ENCODE assay signal across 29 cellular contexts in genomic region chr11:57200937-57201336, GRCh38. TPM values are rescaled to one million over a fixed set of nuclear protein-coding genes. Genes with fewer than 3 reads are reported as not detected.
A peak's percentile ranks its signal among the peaks of the same experiment; 100 is the strongest.
DNase-seq lines count a peak whose midpoint lies in the region; ATAC-seq, FAIRE-seq and TF ChIP-seq lines count a peak whose summit lies in the region.
"Had no signal": no experiment of that assay in that cellular context is flagged by ENCODE, and none has a peak within 500 bp of the region (broad histone marks: within the 10 kb centered on the region; RNA-seq: fewer than 3 reads in every experiment).

No MANE protein-coding gene starts in this region.

- TF ChIP-seq EP300 in HepG2 (IDR thresholded peaks at IDR 0.05; ENCODE audit: low read depth in 2 of 2, low read length in 2 of 2), result no peak
- TF ChIP-seq EP300 in HepG2 (CRISPR knock-in tag; IDR thresholded peaks at IDR 0.05; ENCODE audit: borderline replicate concordance), result no peak

- TF ChIP-seq RAD21 in liver (IDR thresholded peaks at IDR 0.05) (peak in 1 of 2 donors; percentile 5), HepG2 (CRISPR knock-in tag; IDR thresholded peaks at IDR 0.05) (no peak)

- no peak for TF ChIP-seq CTCF in liver (IDR thresholded peaks at IDR 0.05; ENCODE audit: low read depth, low read length, missing input control)
- TF ChIP-seq CTCF in HepG2 (CRISPR knock-in tag; IDR thresholded peaks at IDR 0.05), result no peak
- TF ChIP-seq CTCF in gastrocnemius medialis (IDR thresholded peaks at IDR 0.05 in 4 of 5, conservative IDR thresholded peaks at IDR 0.05 in 1 of 5), result no peak

- in situ Hi-C loops in HepG2 (cut with HindIII; ENCODE audit: extremely low pct_ligation_motif_present, low pct_unique_long_range_greater_than_20kb) (no loop called here), gastrocnemius medialis (cut with MboI; ENCODE audit: low sequenced_read_pairs in 4 of 4) (no loop called here)

- TF ChIP-seq POLR2A in HepG2 (IDR thresholded peaks at IDR 0.05; ENCODE audit: insufficient read depth in 1 of 2, low read depth in 2 of 2, low read length in 2 of 2) (no peak), gastrocnemius medialis (IDR thresholded peaks at IDR 0.05) (no peak)

- no peaks in the 10 kb centered on the region for H3K79me2 ChIP-seq in HepG2 (ENCODE audit: insufficient read depth, low read length)

- H3K4me3 ChIP-seq in liver (ENCODE audit: low read depth in 1 of 3, low read length in 3 of 3), result no peak overlapping the region
- no peak overlapping the region for H3K4me3 ChIP-seq in HepG2 (replicated peaks in 1 of 3; ENCODE audit: insufficient read depth in 1 of 3, low read depth in 2 of 3, low read length in 3 of 3)
- H3K4me3 ChIP-seq in gastrocnemius medialis, result no peak overlapping the region
- H3K4me3 ChIP-seq: GM23248, HAP-1 had no signal

- H4K20me1 ChIP-seq in HepG2 (ENCODE audit: insufficient read depth, low read length), result no peaks in the 10 kb centered on the region

- no peak overlapping the region for H3K4me2 ChIP-seq in HepG2 (ENCODE audit: low read depth, low read length)

- H3K9ac ChIP-seq in liver (ENCODE audit: low read depth in 1 of 2, low read length in 2 of 2), result no peak overlapping the region
- no peak overlapping the region for H3K9ac ChIP-seq in HepG2 (ENCODE audit: insufficient read depth, low read depth, low read length)
- H3K9ac ChIP-seq: GM23248 had no signal

- H2AFZ ChIP-seq in HepG2 (ENCODE audit: low read length), result no peak overlapping the region
- H2AFZ ChIP-seq: GM23248 had no signal

- H3K27ac ChIP-seq in liver (ENCODE audit: low read depth in 1 of 2, low read length in 2 of 2), result no peak overlapping the region
- H3K27ac ChIP-seq in HepG2 (ENCODE audit: extremely low read length, insufficient read depth, low read length), result no peak overlapping the region
- H3K27ac ChIP-seq in gastrocnemius medialis, result peak overlapping the region; percentile 33 to 58 (median 42)
- H3K27ac ChIP-seq: GM23248, HL-60 had no signal

- CTCF ChIA-PET in HepG2 (lab: Yijun Ruan, JAX; ENCODE audit: low intra/inter-chr PET ratio, low total read pairs), result no interaction called here

- no peaks in the 10 kb centered on the region for H3K9me3 ChIP-seq in liver (ENCODE audit: control insufficient read depth in 4 of 4, low read length in 3 of 4)
- H3K9me3 ChIP-seq in HepG2 (ENCODE audit: low read length), result no peaks in the 10 kb centered on the region
- H3K9me3 ChIP-seq in gastrocnemius medialis, result no peaks in the 10 kb centered on the region
- H3K9me3 ChIP-seq: HAP-1 had no signal

- no peak for DNase-seq in HepG2 (ENCODE audit: low spot score)
- DNase-seq in left lobe of liver (ENCODE audit: low spot score), result no peak
- DNase-seq in gastrocnemius medialis, result no peak
- no peak for DNase-seq in activated CD8-positive, alpha-beta memory T cell treated with anti-CD3 and anti-CD28 coated beads, Interleukin-2, amount 50 U/mL, for 4 hours
- DNase-seq in NCI-H146 treated with DMSO at 0.1 percent for 48 hours (lab: John Stamatoyannopoulos, UW; ENCODE audit: unreplicated experiment), result no peak
- DNase-seq in NCI-H2081 (lab: John Stamatoyannopoulos, UW), result no peak
- DNase-seq in pons (ENCODE audit: low spot score), result no peak
- DNase-seq: 8988T; C1 segment of cervical spinal cord; Calu3; CD8-positive, alpha-beta memory T cell; DMS153; GM23248; KG1; NCI-H1092 treated with DMSO at 0.1 percent for 48 hours; NCI-H1436 treated with DMSO at 0.1 percent for 48 hours; NCI-H2029 treated with DMSO at 0.1 percent for 48 hours; NCI-H2171 treated with DMSO at 0.1 percent for 48 hours; NCI-H446; NCI-H526; OCI-M1 had no signal

- no peaks in the 10 kb centered on the region for H3K4me1 ChIP-seq in liver (ENCODE audit: control insufficient read depth in 4 of 4, insufficient read depth in 4 of 4, low read length in 3 of 4)
- no peaks in the 10 kb centered on the region for H3K4me1 ChIP-seq in HepG2 (ENCODE audit: insufficient read depth, low read length)
- H3K4me1 ChIP-seq in gastrocnemius medialis, result peaks cover 24 to 39% of the 10 kb centered on the region in 2 donors
- H3K4me1 ChIP-seq: HAP-1 had no signal

- no TSS peak for BruUV-seq in HepG2 (replicated peaks; lab: Mats Ljungman, UMichigan)

- H3K27me3 ChIP-seq in liver (ENCODE audit: control insufficient read depth in 4 of 4, insufficient read depth in 4 of 4, low read length in 3 of 4) (no peaks in the 10 kb centered on the region), HepG2 (ENCODE audit: control insufficient read depth in 1 of 2, insufficient read depth in 2 of 2, low read length in 2 of 2) (peaks cover 1 to 24% of the 10 kb centered on the region in 2 experiments; a peak in 2 of 5 replicates), gastrocnemius medialis (no peaks in the 10 kb centered on the region)

- POLR2A ChIA-PET in HepG2 (lab: Yijun Ruan, JAX), result no interaction called here

- H3K36me3 ChIP-seq in liver (ENCODE audit: control insufficient read depth in 4 of 4, insufficient read depth in 3 of 4, low read depth in 1 of 4, low read length in 3 of 4) (peaks cover 0 to 1% (median 0%) of the 10 kb centered on the region in 4 donors), HepG2 (replicated peaks in 1 of 2; ENCODE audit: control insufficient read depth in 1 of 2, insufficient read depth in 2 of 2, low read length in 2 of 2) (no peaks in the 10 kb centered on the region), gastrocnemius medialis (no peaks in the 10 kb centered on the region)
- H3K36me3 ChIP-seq: HAP-1 had no signal

- FAIRE-seq in HepG2 (lab: Jason Lieb, UNC), result no peak
- FAIRE-seq: GM12892, RCC 7860 had no signal

- no peak for ATAC-seq in HepG2
- ATAC-seq in left lobe of liver, result peak; percentile 27
- peak in 1 of 2 donors; percentile 22 for ATAC-seq in gastrocnemius medialis

- intact Hi-C loops in HepG2 (cut with micrococcal nuclease; ENCODE audit: unreplicated experiment) (no loop called here), gastrocnemius medialis (cut with DNase I; ENCODE audit: low total_unique reads) (loop anchor here (5.0 kb wide), 1 partner anchor 36 kb away; the partner anchor contains the start of gene APLNR)

- WGBS in liver, result 68% methylated on average over 7 of the region's 7 CpGs
- 59% methylated on average over 7 of the region's 7 CpGs for WGBS in HepG2 (ENCODE audit: low lambda C conversion rate)

TF ChIP-seq in liver, 16 proteins besides CTCF, POLR2A, EP300 and RAD21 (continues in another document):
- TF ChIP-seq NR2F2 (IDR thresholded peaks at IDR 0.05), result peak; percentile 98

TF ChIP-seq in HepG2, 621 proteins besides CTCF, POLR2A, EP300 and RAD21 (continues in another document):
- no peak for TF ChIP-seq ZNF772 (CRISPR knock-in tag; IDR thresholded peaks at IDR 0.05)

RNA-seq across cellular contexts. Expression of gene LRRC55, which starts 19.2 kb away (rescaled TPM):
- total RNA-seq in liver, result 1 to 10 TPM in 1 of 2 donors, under 1 TPM in 1; under 0.01 to 1.4 TPM
- polyA plus RNA-seq in liver, result 1 to 10 TPM in 1 of 2 donors, under 1 TPM in 1; 0.08 to 1.5 TPM
- not detected in 2 replicates for total RNA-seq in HepG2 (2016; rRNA removed; fragmentation: Illumina TruSeq; extraction: Trizol)
- not detected in 2 replicates for total RNA-seq in HepG2 (2016; cell fraction: cytosol; rRNA removed; fragmentation: Illumina TruSeq; extraction: Trizol; ENCODE audit: low read depth)
- total RNA-seq in HepG2 (2016; cell fraction: insoluble cytoplasmic fraction; rRNA removed; fragmentation: Illumina TruSeq; extraction: Trizol), result not detected in 2 replicates
- total RNA-seq in HepG2 (2016; cell fraction: membrane; rRNA removed; fragmentation: Illumina TruSeq; extraction: Trizol), result not detected in 2 replicates
- not detected in 2 replicates for total RNA-seq in HepG2 (2016; cell fraction: nucleus; rRNA removed; fragmentation: Illumina TruSeq; extraction: Trizol)
- not detected in 2 replicates for polyA plus RNA-seq in HepG2 (2011; rRNA removed)
- polyA plus RNA-seq in HepG2 (2011; cell fraction: cytosol; rRNA removed), result not detected in 2 replicates
- polyA plus RNA-seq in HepG2 (2011; cell fraction: nucleus; rRNA removed), result not detected in 2 replicates
- not detected in 2 replicates for polyA plus RNA-seq in HepG2 (2012)
- not detected in 2 replicates for polyA plus RNA-seq in HepG2 (2016; cell fraction: cytosol; fragmentation: Illumina TruSeq; extraction: Trizol; ENCODE audit: low read depth)
- polyA plus RNA-seq in HepG2 (2016; cell fraction: insoluble cytoplasmic fraction; fragmentation: Illumina TruSeq; extraction: Trizol; ENCODE audit: low read depth), result not detected in 2 replicates
- polyA plus RNA-seq in HepG2 (2016; cell fraction: membrane; fragmentation: Illumina TruSeq; extraction: Trizol; ENCODE audit: low read depth), result not detected in 2 replicates
- not detected in 2 replicates for polyA plus RNA-seq in HepG2 (2016; cell fraction: nucleus; fragmentation: Illumina TruSeq; extraction: Trizol; ENCODE audit: insufficient read depth, low read depth)
- polyA minus RNA-seq in HepG2 (2011; rRNA and poly(A)+ RNA removed; ENCODE audit: low replicate concordance), result not detected in 2 replicates
- polyA minus RNA-seq in HepG2 (2011; cell fraction: cytosol; rRNA and poly(A)+ RNA removed), result not detected in 2 replicates
- polyA minus RNA-seq in HepG2 (2011; cell fraction: nucleus; rRNA and poly(A)+ RNA removed), result not detected in 2 replicates
- 0.13 TPM for total RNA-seq in left lobe of liver
- total RNA-seq in gastrocnemius medialis, result not detected
- total RNA-seq: Calu3; CD8-positive, alpha-beta memory T cell; G401; GM23248; HT-29; SK-MEL-5 had no signal
- polyA plus RNA-seq: CD8-positive, alpha-beta memory T cell; GM23248 had no signal

RNA-seq across cellular contexts. Expression of gene APLNR, which starts 36.1 kb away (rescaled TPM):
- total RNA-seq in liver (10 to 100 TPM in 1 of 2 donors, 1 to 10 TPM in 1; 3.2 to 39.4 TPM), HepG2 (2016; rRNA removed; fragmentation: Illumina TruSeq; extraction: Trizol) (not detected in 2 replicates), left lobe of liver (2.4 TPM), gastrocnemius medialis (1 to 10 TPM in 1 of 4 donors, under 1 TPM in 3; 0.32 to 3.7 (median 0.64) TPM)
- polyA plus RNA-seq in liver (1 to 10 TPM; 3.4 to 4.5 TPM), HepG2 (2011; rRNA removed) (not detected in 2 replicates)
- not detected in 2 replicates for total RNA-seq in HepG2 (2016; cell fraction: cytosol; rRNA removed; fragmentation: Illumina TruSeq; extraction: Trizol; ENCODE audit: low read depth)
- not detected in 2 replicates for total RNA-seq in HepG2 (2016; cell fraction: insoluble cytoplasmic fraction; rRNA removed; fragmentation: Illumina TruSeq; extraction: Trizol)
- not detected in 2 replicates for total RNA-seq in HepG2 (2016; cell fraction: membrane; rRNA removed; fragmentation: Illumina TruSeq; extraction: Trizol)
- not detected in 2 replicates for total RNA-seq in HepG2 (2016; cell fraction: nucleus; rRNA removed; fragmentation: Illumina TruSeq; extraction: Trizol)
- not detected in 2 replicates for polyA plus RNA-seq in HepG2 (2011; cell fraction: cytosol; rRNA removed)
- not detected in 2 replicates for polyA plus RNA-seq in HepG2 (2011; cell fraction: nucleus; rRNA removed)
- not detected in 2 replicates for polyA plus RNA-seq in HepG2 (2012)
- not detected in 2 replicates for polyA plus RNA-seq in HepG2 (2016; cell fraction: cytosol; fragmentation: Illumina TruSeq; extraction: Trizol; ENCODE audit: low read depth)
- polyA plus RNA-seq in HepG2 (2016; cell fraction: insoluble cytoplasmic fraction; fragmentation: Illumina TruSeq; extraction: Trizol; ENCODE audit: low read depth), result not detected in 2 replicates
- polyA plus RNA-seq in HepG2 (2016; cell fraction: membrane; fragmentation: Illumina TruSeq; extraction: Trizol; ENCODE audit: low read depth), result not detected in 2 replicates
- not detected in 2 replicates for polyA plus RNA-seq in HepG2 (2016; cell fraction: nucleus; fragmentation: Illumina TruSeq; extraction: Trizol; ENCODE audit: insufficient read depth, low read depth)
- 0.05 TPM in 1 of 2 replicates, not detected in the other for polyA minus RNA-seq in HepG2 (2011; rRNA and poly(A)+ RNA removed; ENCODE audit: low replicate concordance)
- not detected in 2 replicates for polyA minus RNA-seq in HepG2 (2011; cell fraction: cytosol; rRNA and poly(A)+ RNA removed)
- polyA minus RNA-seq in HepG2 (2011; cell fraction: nucleus; rRNA and poly(A)+ RNA removed), result not detected in 2 replicates
- total RNA-seq: Calu3; CD8-positive, alpha-beta memory T cell; G401; GM23248; HT-29; SK-MEL-5 had no signal
- polyA plus RNA-seq: CD8-positive, alpha-beta memory T cell had no signal

Comparison
In these comparisons a context has a peak if more than half of its experiments do, and no peak if none do; other contexts are left out.
1. H3K27ac ChIP-seq: peak in gastrocnemius medialis (4 of 4); none in liver (0 of 2) and HepG2 (single experiment).